In the genomic region with DNA sequence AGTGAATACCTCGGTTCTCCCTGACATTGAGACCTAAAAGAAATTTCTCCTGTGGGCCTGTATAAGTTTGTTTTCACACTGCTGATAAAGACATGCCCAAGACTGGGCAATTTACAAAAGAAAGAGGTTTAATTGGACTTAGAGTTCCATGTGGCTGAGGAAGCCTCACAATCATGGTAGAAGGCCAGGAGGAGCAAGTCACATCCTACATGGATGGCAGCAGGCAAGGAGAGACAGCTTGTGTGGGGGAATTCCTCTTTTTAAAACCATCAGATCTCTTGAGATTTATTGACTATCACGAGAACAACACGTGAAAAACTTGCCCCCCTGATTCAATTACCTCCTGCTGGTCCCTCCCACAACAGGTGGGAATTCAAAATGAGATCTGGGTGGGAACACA, we compare ENCODE assay signal across 11 cellular contexts. TPM values are rescaled to one million over a fixed set of nuclear protein-coding genes. Genes with fewer than 3 reads are reported as not detected.
"Had no signal": no experiment of that assay in that cellular context is flagged by ENCODE, and none has a peak within 500 bp of the region (broad histone marks: within the 10 kb centered on the region; RNA-seq: fewer than 3 reads in every experiment).

No MANE protein-coding gene starts in this region.

- H3K4me3 ChIP-seq: GM23338 had no signal

- ATAC-seq: GM23338, HepG2 had no signal

- H2AFZ ChIP-seq: GM23338 had no signal

- H3K27ac ChIP-seq: HL-60 had no signal

- H3K36me3 Mint-ChIP-seq: IgD-negative memory B cell had no signal

- H3K4me2 ChIP-seq: GM23338 had no signal

- FAIRE-seq: H1, H54, HepG2 had no signal

- DNase-seq: H9, HCEC 1CT, HFFc6, KG1 had no signal

- H3K27ac Mint-ChIP-seq: GM23338, HFFc6, IgD-negative memory B cell had no signal

- H3K4me3 Mint-ChIP-seq: GM23338, H9, HFFc6, IgD-negative memory B cell had no signal

RNA-seq across cellular contexts. Expression of gene TMEM72, which starts 6.7 kb away (rescaled TPM):
- total RNA-seq: GM23338, H1, H9, HFFc6, HT1080 had no signal
- polyA plus RNA-seq: GM23338, H1, HepG2, IgD-negative memory B cell had no signal
